ENCODE assay signal across 1 cellular context in the genomic region with DNA sequence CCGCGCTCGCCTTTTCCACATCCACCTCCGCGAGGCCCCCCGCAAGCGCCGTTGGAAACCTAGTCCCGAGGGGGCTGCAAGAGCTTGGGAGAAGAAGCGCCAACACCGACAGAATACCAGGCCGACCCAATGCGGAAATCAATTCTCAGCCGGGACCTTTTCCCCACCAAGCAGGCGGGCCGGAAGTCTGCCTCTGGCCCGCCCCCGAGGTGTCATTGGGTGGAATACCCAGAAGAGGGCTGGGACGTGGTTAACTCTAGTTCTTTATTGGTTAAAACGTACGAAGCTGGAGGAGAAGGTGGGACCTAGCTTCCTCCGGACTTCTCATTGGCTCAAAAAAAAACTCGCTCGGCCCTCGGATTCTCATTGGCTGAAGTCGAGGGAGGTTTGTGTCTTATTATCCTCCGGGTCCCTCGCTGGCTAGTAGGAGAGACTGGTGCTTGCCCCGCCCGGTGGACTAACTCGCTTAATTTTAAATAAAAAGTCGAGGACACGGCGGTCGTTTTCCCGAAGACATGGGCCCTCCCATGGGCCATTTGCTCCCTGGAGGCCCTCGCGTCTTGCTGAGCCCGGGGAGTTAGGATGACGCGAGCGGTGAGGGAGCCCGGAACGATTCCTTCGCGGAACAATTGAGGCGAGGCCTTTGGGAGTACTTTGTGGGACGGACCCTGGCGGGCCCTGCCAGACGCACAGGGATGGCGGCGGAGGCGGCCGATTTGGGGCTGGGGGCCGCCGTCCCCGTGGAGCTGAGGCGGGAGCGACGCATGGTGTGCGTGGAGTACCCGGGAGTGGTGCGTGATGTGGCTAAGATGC.
TF ChIP-seq lines count a peak whose summit lies in the region.

A gene with protein sequence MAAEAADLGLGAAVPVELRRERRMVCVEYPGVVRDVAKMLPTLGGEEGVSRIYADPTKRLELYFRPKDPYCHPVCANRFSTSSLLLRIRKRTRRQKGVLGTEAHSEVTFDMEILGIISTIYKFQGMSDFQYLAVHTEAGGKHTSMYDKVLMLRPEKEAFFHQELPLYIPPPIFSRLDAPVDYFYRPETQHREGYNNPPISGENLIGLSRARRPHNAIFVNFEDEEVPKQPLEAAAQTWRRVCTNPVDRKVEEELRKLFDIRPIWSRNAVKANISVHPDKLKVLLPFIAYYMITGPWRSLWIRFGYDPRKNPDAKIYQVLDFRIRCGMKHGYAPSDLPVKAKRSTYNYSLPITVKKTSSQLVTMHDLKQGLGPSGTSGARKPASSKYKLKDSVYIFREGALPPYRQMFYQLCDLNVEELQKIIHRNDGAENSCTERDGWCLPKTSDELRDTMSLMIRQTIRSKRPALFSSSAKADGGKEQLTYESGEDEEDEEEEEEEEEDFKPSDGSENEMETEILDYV (plus strand): TSS at position 681 of the 813 bp plus-strand sequence. CDS start 15 bp downstream, at position 696.

TF ChIP-seq in GM12878, 131 proteins besides CTCF, POLR2A, EP300 and RAD21 (continued from another document and continues in another):
- TF ChIP-seq, protein P1, sequence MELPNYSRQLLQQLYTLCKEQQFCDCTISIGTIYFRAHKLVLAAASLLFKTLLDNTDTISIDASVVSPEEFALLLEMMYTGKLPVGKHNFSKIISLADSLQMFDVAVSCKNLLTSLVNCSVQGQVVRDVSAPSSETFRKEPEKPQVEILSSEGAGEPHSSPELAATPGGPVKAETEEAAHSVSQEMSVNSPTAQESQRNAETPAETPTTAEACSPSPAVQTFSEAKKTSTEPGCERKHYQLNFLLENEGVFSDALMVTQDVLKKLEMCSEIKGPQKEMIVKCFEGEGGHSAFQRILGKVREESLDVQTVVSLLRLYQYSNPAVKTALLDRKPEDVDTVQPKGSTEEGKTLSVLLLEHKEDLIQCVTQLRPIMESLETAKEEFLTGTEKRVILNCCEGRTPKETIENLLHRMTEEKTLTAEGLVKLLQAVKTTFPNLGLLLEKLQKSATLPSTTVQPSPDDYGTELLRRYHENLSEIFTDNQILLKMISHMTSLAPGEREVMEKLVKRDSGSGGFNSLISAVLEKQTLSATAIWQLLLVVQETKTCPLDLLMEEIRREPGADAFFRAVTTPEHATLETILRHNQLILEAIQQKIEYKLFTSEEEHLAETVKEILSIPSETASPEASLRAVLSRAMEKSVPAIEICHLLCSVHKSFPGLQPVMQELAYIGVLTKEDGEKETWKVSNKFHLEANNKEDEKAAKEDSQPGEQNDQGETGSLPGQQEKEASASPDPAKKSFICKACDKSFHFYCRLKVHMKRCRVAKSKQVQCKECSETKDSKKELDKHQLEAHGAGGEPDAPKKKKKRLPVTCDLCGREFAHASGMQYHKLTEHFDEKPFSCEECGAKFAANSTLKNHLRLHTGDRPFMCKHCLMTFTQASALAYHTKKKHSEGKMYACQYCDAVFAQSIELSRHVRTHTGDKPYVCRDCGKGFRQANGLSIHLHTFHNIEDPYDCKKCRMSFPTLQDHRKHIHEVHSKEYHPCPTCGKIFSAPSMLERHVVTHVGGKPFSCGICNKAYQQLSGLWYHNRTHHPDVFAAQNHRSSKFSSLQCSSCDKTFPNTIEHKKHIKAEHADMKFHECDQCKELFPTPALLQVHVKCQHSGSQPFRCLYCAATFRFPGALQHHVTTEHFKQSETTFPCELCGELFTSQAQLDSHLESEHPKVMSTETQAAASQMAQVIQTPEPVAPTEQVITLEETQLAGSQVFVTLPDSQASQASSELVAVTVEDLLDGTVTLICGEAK (IDR thresholded peaks at IDR 0.05; ENCODE audit: borderline replicate concordance), result peak; percentile 98
- peak; percentile 61; the same call in 1 of the 2 replicates for TF ChIP-seq ASH2L (IDR thresholded peaks at IDR 0.05; ENCODE audit: borderline replicate concordance, low read depth)
- TF ChIP-seq, protein P2, sequence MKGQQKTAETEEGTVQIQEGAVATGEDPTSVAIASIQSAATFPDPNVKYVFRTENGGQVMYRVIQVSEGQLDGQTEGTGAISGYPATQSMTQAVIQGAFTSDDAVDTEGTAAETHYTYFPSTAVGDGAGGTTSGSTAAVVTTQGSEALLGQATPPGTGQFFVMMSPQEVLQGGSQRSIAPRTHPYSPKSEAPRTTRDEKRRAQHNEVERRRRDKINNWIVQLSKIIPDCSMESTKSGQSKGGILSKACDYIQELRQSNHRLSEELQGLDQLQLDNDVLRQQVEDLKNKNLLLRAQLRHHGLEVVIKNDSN (IDR thresholded peaks at IDR 0.05; ENCODE audit: borderline replicate concordance, extremely low read length, insufficient read depth, low read depth, low read length), result no peak
- no peak for TF ChIP-seq ZNF217 (IDR thresholded peaks at IDR 0.05)
- TF ChIP-seq NFYA (IDR thresholded peaks at IDR 0.05; ENCODE audit: borderline replicate concordance, low read depth, low read length), result peak; percentile 48
- TF ChIP-seq, protein P3, sequence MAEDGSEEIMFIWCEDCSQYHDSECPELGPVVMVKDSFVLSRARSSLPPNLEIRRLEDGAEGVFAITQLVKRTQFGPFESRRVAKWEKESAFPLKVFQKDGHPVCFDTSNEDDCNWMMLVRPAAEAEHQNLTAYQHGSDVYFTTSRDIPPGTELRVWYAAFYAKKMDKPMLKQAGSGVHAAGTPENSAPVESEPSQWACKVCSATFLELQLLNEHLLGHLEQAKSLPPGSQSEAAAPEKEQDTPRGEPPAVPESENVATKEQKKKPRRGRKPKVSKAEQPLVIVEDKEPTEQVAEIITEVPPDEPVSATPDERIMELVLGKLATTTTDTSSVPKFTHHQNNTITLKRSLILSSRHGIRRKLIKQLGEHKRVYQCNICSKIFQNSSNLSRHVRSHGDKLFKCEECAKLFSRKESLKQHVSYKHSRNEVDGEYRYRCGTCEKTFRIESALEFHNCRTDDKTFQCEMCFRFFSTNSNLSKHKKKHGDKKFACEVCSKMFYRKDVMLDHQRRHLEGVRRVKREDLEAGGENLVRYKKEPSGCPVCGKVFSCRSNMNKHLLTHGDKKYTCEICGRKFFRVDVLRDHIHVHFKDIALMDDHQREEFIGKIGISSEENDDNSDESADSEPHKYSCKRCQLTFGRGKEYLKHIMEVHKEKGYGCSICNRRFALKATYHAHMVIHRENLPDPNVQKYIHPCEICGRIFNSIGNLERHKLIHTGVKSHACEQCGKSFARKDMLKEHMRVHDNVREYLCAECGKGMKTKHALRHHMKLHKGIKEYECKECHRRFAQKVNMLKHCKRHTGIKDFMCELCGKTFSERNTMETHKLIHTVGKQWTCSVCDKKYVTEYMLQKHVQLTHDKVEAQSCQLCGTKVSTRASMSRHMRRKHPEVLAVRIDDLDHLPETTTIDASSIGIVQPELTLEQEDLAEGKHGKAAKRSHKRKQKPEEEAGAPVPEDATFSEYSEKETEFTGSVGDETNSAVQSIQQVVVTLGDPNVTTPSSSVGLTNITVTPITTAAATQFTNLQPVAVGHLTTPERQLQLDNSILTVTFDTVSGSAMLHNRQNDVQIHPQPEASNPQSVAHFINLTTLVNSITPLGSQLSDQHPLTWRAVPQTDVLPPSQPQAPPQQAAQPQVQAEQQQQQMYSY (CRISPR knock-in tag; IDR thresholded peaks at IDR 0.05), result no peak
- TF ChIP-seq, protein P4, sequence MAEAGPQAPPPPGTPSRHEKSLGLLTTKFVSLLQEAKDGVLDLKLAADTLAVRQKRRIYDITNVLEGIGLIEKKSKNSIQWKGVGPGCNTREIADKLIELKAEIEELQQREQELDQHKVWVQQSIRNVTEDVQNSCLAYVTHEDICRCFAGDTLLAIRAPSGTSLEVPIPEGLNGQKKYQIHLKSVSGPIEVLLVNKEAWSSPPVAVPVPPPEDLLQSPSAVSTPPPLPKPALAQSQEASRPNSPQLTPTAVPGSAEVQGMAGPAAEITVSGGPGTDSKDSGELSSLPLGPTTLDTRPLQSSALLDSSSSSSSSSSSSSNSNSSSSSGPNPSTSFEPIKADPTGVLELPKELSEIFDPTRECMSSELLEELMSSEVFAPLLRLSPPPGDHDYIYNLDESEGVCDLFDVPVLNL (IDR thresholded peaks at IDR 0.05; ENCODE audit: low read depth, low read length), result peak; percentile 77
- TF ChIP-seq, protein P5, sequence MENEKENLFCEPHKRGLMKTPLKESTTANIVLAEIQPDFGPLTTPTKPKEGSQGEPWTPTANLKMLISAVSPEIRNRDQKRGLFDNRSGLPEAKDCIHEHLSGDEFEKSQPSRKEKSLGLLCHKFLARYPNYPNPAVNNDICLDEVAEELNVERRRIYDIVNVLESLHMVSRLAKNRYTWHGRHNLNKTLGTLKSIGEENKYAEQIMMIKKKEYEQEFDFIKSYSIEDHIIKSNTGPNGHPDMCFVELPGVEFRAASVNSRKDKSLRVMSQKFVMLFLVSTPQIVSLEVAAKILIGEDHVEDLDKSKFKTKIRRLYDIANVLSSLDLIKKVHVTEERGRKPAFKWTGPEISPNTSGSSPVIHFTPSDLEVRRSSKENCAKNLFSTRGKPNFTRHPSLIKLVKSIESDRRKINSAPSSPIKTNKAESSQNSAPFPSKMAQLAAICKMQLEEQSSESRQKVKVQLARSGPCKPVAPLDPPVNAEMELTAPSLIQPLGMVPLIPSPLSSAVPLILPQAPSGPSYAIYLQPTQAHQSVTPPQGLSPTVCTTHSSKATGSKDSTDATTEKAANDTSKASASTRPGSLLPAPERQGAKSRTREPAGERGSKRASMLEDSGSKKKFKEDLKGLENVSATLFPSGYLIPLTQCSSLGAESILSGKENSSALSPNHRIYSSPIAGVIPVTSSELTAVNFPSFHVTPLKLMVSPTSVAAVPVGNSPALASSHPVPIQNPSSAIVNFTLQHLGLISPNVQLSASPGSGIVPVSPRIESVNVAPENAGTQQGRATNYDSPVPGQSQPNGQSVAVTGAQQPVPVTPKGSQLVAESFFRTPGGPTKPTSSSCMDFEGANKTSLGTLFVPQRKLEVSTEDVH (IDR thresholded peaks at IDR 0.05; ENCODE audit: low read depth, partially characterized antibody), result peak; percentile 90
- peak; percentile 48 for TF ChIP-seq FOXK2 (IDR thresholded peaks at IDR 0.05)
- TF ChIP-seq, protein P6, sequence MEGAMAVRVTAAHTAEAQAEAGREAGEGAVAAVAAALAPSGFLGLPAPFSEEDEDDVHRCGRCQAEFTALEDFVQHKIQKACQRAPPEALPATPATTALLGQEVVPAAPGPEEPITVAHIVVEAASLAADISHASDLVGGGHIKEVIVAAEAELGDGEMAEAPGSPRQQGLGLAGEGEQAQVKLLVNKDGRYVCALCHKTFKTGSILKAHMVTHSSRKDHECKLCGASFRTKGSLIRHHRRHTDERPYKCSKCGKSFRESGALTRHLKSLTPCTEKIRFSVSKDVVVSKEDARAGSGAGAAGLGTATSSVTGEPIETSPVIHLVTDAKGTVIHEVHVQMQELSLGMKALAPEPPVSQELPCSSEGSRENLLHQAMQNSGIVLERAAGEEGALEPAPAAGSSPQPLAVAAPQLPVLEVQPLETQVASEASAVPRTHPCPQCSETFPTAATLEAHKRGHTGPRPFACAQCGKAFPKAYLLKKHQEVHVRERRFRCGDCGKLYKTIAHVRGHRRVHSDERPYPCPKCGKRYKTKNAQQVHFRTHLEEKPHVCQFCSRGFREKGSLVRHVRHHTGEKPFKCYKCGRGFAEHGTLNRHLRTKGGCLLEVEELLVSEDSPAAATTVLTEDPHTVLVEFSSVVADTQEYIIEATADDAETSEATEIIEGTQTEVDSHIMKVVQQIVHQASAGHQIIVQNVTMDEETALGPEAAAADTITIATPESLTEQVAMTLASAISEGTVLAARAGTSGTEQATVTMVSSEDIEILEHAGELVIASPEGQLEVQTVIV (IDR thresholded peaks at IDR 0.05; ENCODE audit: borderline replicate concordance, partially characterized antibody), result peak; percentile 75
- no peak for TF ChIP-seq PAX5 (IDR thresholded peaks at IDR 0.05; ENCODE audit: borderline replicate concordance, low read depth, low read length)
- TF ChIP-seq NBN (IDR thresholded peaks at IDR 0.05), result peak; percentile 88
- no peak for TF ChIP-seq CHD4 (IDR thresholded peaks at IDR 0.05)
- peak; percentile 80; the same call in 1 of the 2 replicates for TF ChIP-seq PML (IDR thresholded peaks at IDR 0.05; ENCODE audit: low read length)
- TF ChIP-seq STAT3 (IDR thresholded peaks at IDR 0.05; ENCODE audit: low read depth, low read length), result no peak
- TF ChIP-seq KDM1A (IDR thresholded peaks at IDR 0.05; ENCODE audit: borderline replicate concordance), result no peak
- TF ChIP-seq ETV6 (conservative IDR thresholded peaks at IDR 0.05 in 1 of 2, IDR thresholded peaks at IDR 0.05 in 1 of 2; ENCODE audit: borderline replicate concordance in 1 of 2, low read depth in 1 of 2), result peak in 1 of 2 experiments; percentile 56; a peak in 1 of 4 replicates
- no peak for TF ChIP-seq YBX1 (IDR thresholded peaks at IDR 0.05)
- TF ChIP-seq, protein P7, sequence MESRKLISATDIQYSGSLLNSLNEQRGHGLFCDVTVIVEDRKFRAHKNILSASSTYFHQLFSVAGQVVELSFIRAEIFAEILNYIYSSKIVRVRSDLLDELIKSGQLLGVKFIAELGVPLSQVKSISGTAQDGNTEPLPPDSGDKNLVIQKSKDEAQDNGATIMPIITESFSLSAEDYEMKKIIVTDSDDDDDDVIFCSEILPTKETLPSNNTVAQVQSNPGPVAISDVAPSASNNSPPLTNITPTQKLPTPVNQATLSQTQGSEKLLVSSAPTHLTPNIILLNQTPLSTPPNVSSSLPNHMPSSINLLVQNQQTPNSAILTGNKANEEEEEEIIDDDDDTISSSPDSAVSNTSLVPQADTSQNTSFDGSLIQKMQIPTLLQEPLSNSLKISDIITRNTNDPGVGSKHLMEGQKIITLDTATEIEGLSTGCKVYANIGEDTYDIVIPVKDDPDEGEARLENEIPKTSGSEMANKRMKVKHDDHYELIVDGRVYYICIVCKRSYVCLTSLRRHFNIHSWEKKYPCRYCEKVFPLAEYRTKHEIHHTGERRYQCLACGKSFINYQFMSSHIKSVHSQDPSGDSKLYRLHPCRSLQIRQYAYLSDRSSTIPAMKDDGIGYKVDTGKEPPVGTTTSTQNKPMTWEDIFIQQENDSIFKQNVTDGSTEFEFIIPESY (IDR thresholded peaks at IDR 0.05), result peak; percentile 18; the same call in 1 of the 2 replicates
- TF ChIP-seq EZH2 (IDR thresholded peaks at IDR 0.05; ENCODE audit: borderline replicate concordance, control insufficient read depth, low read depth, low read length), result no peak
- TF ChIP-seq HDAC2 (IDR thresholded peaks at IDR 0.05), result peak; percentile 95
- no peak for TF ChIP-seq PAX8 (IDR thresholded peaks at IDR 0.05)
- peak; percentile 66 for TF ChIP-seq SMAD1 (IDR thresholded peaks at IDR 0.05; ENCODE audit: low read depth, partially characterized antibody)
- TF ChIP-seq SMAD5 (IDR thresholded peaks at IDR 0.05; ENCODE audit: low read depth), result peak; percentile 62
- no peak for TF ChIP-seq DPF2 (IDR thresholded peaks at IDR 0.05)
- peak; percentile 57 for TF ChIP-seq NR2C1 (IDR thresholded peaks at IDR 0.05)
- peak; percentile 89 for TF ChIP-seq POU2F2 (IDR thresholded peaks at IDR 0.05; ENCODE audit: borderline replicate concordance, low read depth, low read length)
- TF ChIP-seq ZNF207 (IDR thresholded peaks at IDR 0.05; ENCODE audit: borderline replicate concordance), result peak; percentile 98
- no peak for TF ChIP-seq SREBF1 (IDR thresholded peaks at IDR 0.05; ENCODE audit: low read length)
